In genomic region chr12:132606927-132607326, GRCh38 we compare ENCODE assay signal across 31 cellular contexts. TPM values are rescaled to one million over a fixed set of nuclear protein-coding genes. Genes with fewer than 3 reads are reported as not detected.
"Had no signal": no experiment of that assay in that cellular context is flagged by ENCODE, and none has a peak within 500 bp of the region (broad histone marks: within the 10 kb centered on the region; RNA-seq: fewer than 3 reads in every experiment).

No MANE protein-coding gene starts in this region.

- H3K9me3 Mint-ChIP-seq: dendritic cell treated with granulocyte-macrophage colony-stimulating factor and Interleukin-4, amounts not matched to agents 40 ng/mL and 50 ng/mL, for 4 days; mesothelial cell of epicardium; stimulated activated naive CD8-positive, alpha-beta T cell treated with anti-CD3 and anti-CD28 coated beads, Interleukin-15, Interleukin-2, amounts not matched to agents 100 ng/mL and 50 ng/mL, for 24 hours had no signal

- H3K4me3 Mint-ChIP-seq: dendritic cell treated with granulocyte-macrophage colony-stimulating factor and Interleukin-4, amounts not matched to agents 40 ng/mL and 50 ng/mL, for 4 days; endodermal cell; mesothelial cell of epicardium; naive thymus-derived CD4-positive, alpha-beta T cell; stimulated activated naive B cell treated with anti-CD40 and anti-IgM and Interleukin-4, amounts not matched to agents 10 μg/mL and 1 μg/mL and 100 μg/mL, for 72 hours; stimulated activated naive CD8-positive, alpha-beta T cell treated with anti-CD3 and anti-CD28 coated beads, Interleukin-15, Interleukin-2, amounts not matched to agents 100 ng/mL and 50 ng/mL, for 24 hours had no signal

- H3K36me3 ChIP-seq: gastrocnemius medialis, left lung, prostate gland, right atrium auricular region, spleen, thoracic aorta, tibial nerve, upper lobe of left lung had no signal

- H3K27ac ChIP-seq: epithelial cell of prostate, gastrocnemius medialis, left lung, prostate gland, right atrium auricular region, skin epidermis, spleen, thoracic aorta, tibial nerve, upper lobe of left lung had no signal

- H3K27me3 ChIP-seq: right atrium auricular region had no signal

- H3K4me1 Mint-ChIP-seq: endodermal cell had no signal

- H3K9me3 ChIP-seq: gastrocnemius medialis, prostate gland, thoracic aorta had no signal

- H3K4me1 ChIP-seq: gastrocnemius medialis, prostate gland had no signal

- H3K27ac Mint-ChIP-seq: dendritic cell treated with granulocyte-macrophage colony-stimulating factor and Interleukin-4, amounts not matched to agents 40 ng/mL and 50 ng/mL, for 4 days; endodermal cell; mesothelial cell of epicardium; stimulated activated naive B cell treated with anti-CD40 and anti-IgM and Interleukin-4, amounts not matched to agents 10 μg/mL and 1 μg/mL and 100 μg/mL, for 72 hours; stimulated activated naive CD8-positive, alpha-beta T cell treated with anti-CD3 and anti-CD28 coated beads, Interleukin-15, Interleukin-2, amounts not matched to agents 100 ng/mL and 50 ng/mL, for 24 hours had no signal

- ATAC-seq: esophagus mucosa; gastrocnemius medialis; left cardiac atrium; left lung; mucosa of descending colon; naive thymus-derived CD4-positive, alpha-beta T cell; sciatic nerve; stimulated activated naive B cell treated with anti-CD40 and anti-IgM and Interleukin-4, amounts not matched to agents 10 μg/mL and 1 μg/mL and 100 μg/mL, for 72 hours had no signal

- H3K4me3 ChIP-seq: gastrocnemius medialis, left lung, mucosa of descending colon, prostate gland, right atrium auricular region, skin epidermis, spleen, thoracic aorta, tibial nerve, upper lobe of left lung had no signal

- H3K36me3 Mint-ChIP-seq: mesothelial cell of epicardium had no signal

- DNase-seq: effector CD8-positive, alpha-beta T cell; foreskin fibroblast; gastrocnemius medialis; head of caudate nucleus; left cardiac atrium; mesenchymal stem cell; naive thymus-derived CD4-positive, alpha-beta T cell; spleen; stimulated activated naive B cell treated with anti-CD40 and anti-IgM and Interleukin-4, amounts not matched to agents 10 μg/mL and 1 μg/mL and 100 μg/mL, for 72 hours had no signal

RNA-seq across cellular contexts. Expression of gene LRCOL1, which starts 3.5 kb away (rescaled TPM):
- total RNA-seq: cerebellum; endodermal cell; glomerular endothelial cell; kidney epithelial cell; left cardiac atrium; lower leg skin; mesothelial cell of epicardium; mucosa of descending colon; naive thymus-derived CD4-positive, alpha-beta T cell; osteocyte; right atrium auricular region; sciatic nerve; thoracic aorta; tibial nerve had no signal
- polyA plus RNA-seq: naive thymus-derived CD4-positive, alpha-beta T cell; neural cell had no signal

RNA-seq across cellular contexts. Expression of gene P2RX2, which starts 11.6 kb away (rescaled TPM):
- total RNA-seq: cerebellum, esophagus mucosa, gastrocnemius medialis, glomerular endothelial cell, kidney epithelial cell, left cardiac atrium, left lung, lower leg skin, lung microvascular endothelial cell, osteocyte, right atrium auricular region, sciatic nerve, thoracic aorta, tibial nerve had no signal
- polyA plus RNA-seq: naive thymus-derived CD4-positive, alpha-beta T cell; neural cell had no signal
